Comparison of ENCODE assay signal across 1 cellular context in genomic region chr5:80959768-80960442, GRCh38.
TF ChIP-seq lines count a peak whose summit lies in the region.

Gene RASGRF2, plus strand, starts transcription at chr5:80960363. Its CDS starts 376 bp downstream, at chr5:80960739.

TF ChIP-seq in A549, 52 proteins besides CTCF, POLR2A, EP300 and RAD21 (continued from another document):
- no peak for TF ChIP-seq SREBF2 (IDR thresholded peaks at IDR 0.05)
- TF ChIP-seq SMC3 (IDR thresholded peaks at IDR 0.05): no peak
